27 cellular contexts compared by ENCODE assay signal in genomic region chr6:34510299-34510698, GRCh38. TPM values are rescaled to one million over a fixed set of nuclear protein-coding genes. Genes with fewer than 3 reads are reported as not detected.
"Had no signal": no experiment of that assay in that cellular context is flagged by ENCODE, and none has a peak within 500 bp of the region (broad histone marks: within the 10 kb centered on the region; RNA-seq: fewer than 3 reads in every experiment).

No MANE protein-coding gene starts in this region.

- ATAC-seq: activated CD4-positive, CD25-positive, alpha-beta regulatory T cell treated with anti-CD3 and anti-CD28 coated beads, Interleukin-2, amount 50 U/mL, for 24 hours; activated CD8-positive, alpha-beta T cell treated with anti-CD3 and anti-CD28 coated beads for 36 hours; activated T-cell treated with anti-CD3 and anti-CD28 coated beads, Interleukin-2, amount 50 U/mL, for 4 hours; activated T-helper 17 cell treated with anti-CD3 and anti-CD28 coated beads, Interleukin-2, amount 50 U/mL, for 72 hours; esophagus mucosa; T-helper 17 cell had no signal

- DNase-seq: activated B cell treated with CpG ODN at 0.5 μM for 24 hours; activated CD4-positive, alpha-beta T cell treated with anti-CD3 and anti-CD28 coated beads for 48 hours; activated CD4-positive, alpha-beta T cell treated with anti-CD3 and anti-CD28 coated beads, Interleukin-2, amount 50 U/mL, for 1 hour; activated CD4-positive, alpha-beta T cell treated with anti-CD3 and anti-CD28 coated beads, Interleukin-2, amount 50 U/mL, for 48 hours; activated CD8-positive, alpha-beta memory T cell treated with anti-CD3 and anti-CD28 coated beads for 24 hours; activated CD8-positive, alpha-beta T cell treated with anti-CD3 and anti-CD28 coated beads for 36 hours; activated effector memory CD4-positive, alpha-beta T cell treated with Interleukin-2 at 50 U/mL for 16 hours; activated gamma-delta T cell treated with Interleukin-2 at 50 U/mL for 16 hours; activated naive CD4-positive, alpha-beta T cell treated with anti-CD3 and anti-CD28 coated beads, Interleukin-2, amount 50 U/mL, for 16 hours; activated naive CD4-positive, alpha-beta T cell treated with Interleukin-2 at 50 U/mL for 16 hours; activated T-cell treated with anti-CD3 and anti-CD28 coated beads, Interleukin-2, amount 50 U/mL, for 4 hours; amniotic stem cell; anterior cingulate cortex; brain microvascular endothelial cell; effector CD8-positive, alpha-beta T cell; foreskin fibroblast; T-helper 1 cell; T-helper 17 cell; T1000; WERI-Rb-1 had no signal

- H3K36me3 ChIP-seq: brain microvascular endothelial cell, WERI-Rb-1 had no signal

- H3K27ac ChIP-seq: brain microvascular endothelial cell had no signal

RNA-seq across cellular contexts. Expression of gene PACSIN1, which starts 44.4 kb away (rescaled TPM):
- total RNA-seq: bronchial epithelial cell, dermis microvascular lymphatic vessel endothelial cell, esophagus mucosa had no signal

RNA-seq across cellular contexts. Expression of gene SPDEF, which starts 45.8 kb away (rescaled TPM):
- total RNA-seq: activated CD8-positive, alpha-beta T cell treated with anti-CD3 and anti-CD28 coated beads for 36 hours; dermis microvascular lymphatic vessel endothelial cell; epithelial cell of proximal tubule; frontal cortex had no signal
